ENCODE assay signal across 9 cellular contexts in genomic region chr19:40279120-40279551, GRCh38. TPM values are rescaled to one million over a fixed set of nuclear protein-coding genes. Genes with fewer than 3 reads are reported as not detected.
A peak's percentile ranks its signal among the peaks of the same experiment; 100 is the strongest.
DNase-seq lines count a peak whose midpoint lies in the region; ATAC-seq and TF ChIP-seq lines count a peak whose summit lies in the region.
"Had no signal": no experiment of that assay in that cellular context is flagged by ENCODE, and none has a peak within 500 bp of the region (broad histone marks: within the 10 kb centered on the region; RNA-seq: fewer than 3 reads in every experiment).

No MANE protein-coding gene starts in this region.

- no peaks in the 10 kb centered on the region for H3K9me3 Mint-ChIP-seq in natural killer cell
- H3K9me3 Mint-ChIP-seq in activated CD4-positive, alpha-beta T cell treated with anti-CD3 and anti-CD28 coated beads, Interleukin-2, amount 10 ng/mL, durations not matched to agents 24 days and 14 days = no peaks in the 10 kb centered on the region
- H3K9me3 Mint-ChIP-seq: activated naive CD4-positive, alpha-beta T cell treated with anti-CD3 and anti-CD28 coated beads, Interleukin-2, amount 50 U/mL, for 24 hours had no signal

- no peaks in the 10 kb centered on the region for H3K27me3 ChIP-seq in adrenal gland
- H3K27me3 ChIP-seq in foreskin keratinocyte = no peaks in the 10 kb centered on the region
- H3K27me3 ChIP-seq in tibial artery = no peaks in the 10 kb centered on the region
- no peaks in the 10 kb centered on the region for H3K27me3 ChIP-seq in MG63

- no peak for TF ChIP-seq CTCF in adrenal gland (IDR thresholded peaks at IDR 0.05)
- TF ChIP-seq CTCF in foreskin keratinocyte (conservative IDR thresholded peaks at IDR 0.05) = no peak
- TF ChIP-seq CTCF in natural killer cell (IDR thresholded peaks at IDR 0.05) = no peak
- no peak for TF ChIP-seq CTCF in tibial artery (IDR thresholded peaks at IDR 0.05)

- H3K27ac Mint-ChIP-seq in natural killer cell = peak overlapping the region; percentile 99
- no peak overlapping the region for H3K27ac Mint-ChIP-seq in activated CD4-positive, alpha-beta T cell treated with anti-CD3 and anti-CD28 coated beads, Interleukin-2, amount 10 ng/mL, durations not matched to agents 24 days and 14 days

- peaks cover 51 to 80% of the 10 kb centered on the region in 2 donors for H3K4me1 Mint-ChIP-seq in natural killer cell
- peaks cover 51% of the 10 kb centered on the region for H3K4me1 Mint-ChIP-seq in activated CD4-positive, alpha-beta T cell treated with anti-CD3 and anti-CD28 coated beads, Interleukin-2, amount 10 ng/mL, durations not matched to agents 24 days and 14 days

- H3K36me3 Mint-ChIP-seq in natural killer cell = no peaks in the 10 kb centered on the region
- H3K36me3 Mint-ChIP-seq in activated CD4-positive, alpha-beta T cell treated with anti-CD3 and anti-CD28 coated beads, Interleukin-2, amount 10 ng/mL, durations not matched to agents 24 days and 14 days (ENCODE audit: low read depth) = peaks cover 8% of the 10 kb centered on the region
- H3K36me3 Mint-ChIP-seq: activated naive CD4-positive, alpha-beta T cell treated with anti-CD3 and anti-CD28 coated beads, Interleukin-2, amount 50 U/mL, for 24 hours had no signal

- intact Hi-C loops in adrenal gland (cut with DNase I) (no loop called here), natural killer cell (cut with micrococcal nuclease) (no loop called here), tibial artery (cut with DNase I; ENCODE audit: low total_unique reads) (no loop called here)
- intact Hi-C loops in activated CD4-positive, alpha-beta T cell treated with anti-CD3 and anti-CD28 coated beads, Interleukin-2, amount 10 ng/mL, durations not matched to agents 24 days and 14 days (cut with micrococcal nuclease) = no loop called here

- H3K9me3 ChIP-seq in adrenal gland (replicated peaks in 1 of 3) (no peaks in the 10 kb centered on the region), tibial artery (no peaks in the 10 kb centered on the region), MG63 (no peaks in the 10 kb centered on the region)

- DNase-seq in adrenal gland (no peak), foreskin keratinocyte (no peak), natural killer cell (no peak), tibial artery (peak; percentile 54 to 76), MG63 (no peak)
- DNase-seq in stimulated activated CD8-positive, alpha-beta memory T cell treated with anti-CD3 and anti-CD28 coated beads, Interleukin-4, amount 100 ng/mL, for 48 hours = no peak
- DNase-seq in activated CD4-positive, alpha-beta T cell treated with anti-CD3 and anti-CD28 coated beads, Interleukin-2, amount 10 ng/mL, durations not matched to agents 24 days and 14 days = no peak

- peak overlapping the region in 1 of 4 donors; percentile 6 for H3K4me3 ChIP-seq in adrenal gland
- peak overlapping the region; percentile 11 to 36 for H3K4me3 ChIP-seq in tibial artery
- no peak overlapping the region for H3K4me3 ChIP-seq in MG63

- H3K4me3 Mint-ChIP-seq in natural killer cell = no peak overlapping the region
- no peak overlapping the region for H3K4me3 Mint-ChIP-seq in activated CD4-positive, alpha-beta T cell treated with anti-CD3 and anti-CD28 coated beads, Interleukin-2, amount 10 ng/mL, durations not matched to agents 24 days and 14 days

- ATAC-seq in foreskin keratinocyte = peak; percentile 6
- peak in 1 of 3 donors; percentile 22 for ATAC-seq in natural killer cell
- no peak for ATAC-seq in HG03175 (IDR thresholded peaks at IDR 0.05; ENCODE audit: unreplicated experiment)

- H3K4me1 ChIP-seq in adrenal gland (replicated peaks in 1 of 2) = peaks cover 41 to 88% of the 10 kb centered on the region in 2 donors
- peaks cover 14% of the 10 kb centered on the region for H3K4me1 ChIP-seq in foreskin keratinocyte
- peaks cover 0 to 79% (median 67%) of the 10 kb centered on the region in 4 donors for H3K4me1 ChIP-seq in tibial artery

- no peaks in the 10 kb centered on the region for H3K27me3 Mint-ChIP-seq in natural killer cell (ENCODE audit: low read depth in 2 of 2)
- no peaks in the 10 kb centered on the region for H3K27me3 Mint-ChIP-seq in activated CD4-positive, alpha-beta T cell treated with anti-CD3 and anti-CD28 coated beads, Interleukin-2, amount 10 ng/mL, durations not matched to agents 24 days and 14 days
- H3K27me3 Mint-ChIP-seq: activated naive CD4-positive, alpha-beta T cell treated with anti-CD3 and anti-CD28 coated beads, Interleukin-2, amount 50 U/mL, for 24 hours had no signal

- WGBS in adrenal gland, 4 donors = 53 to 62% (median 60%) methylated on average over 7 to 15 of the region's 15 CpGs

- H3K27ac ChIP-seq in adrenal gland (peak overlapping the region in 3 of 5 donors; percentile 7 to 95 (median 32)), foreskin keratinocyte (no peak overlapping the region), tibial artery (peak overlapping the region; percentile 51 to 58)

- TF ChIP-seq POLR2A in adrenal gland (IDR thresholded peaks at IDR 0.05) = no peak

- H3K36me3 ChIP-seq in adrenal gland (replicated peaks in 1 of 2) (no peaks in the 10 kb centered on the region), tibial artery (peaks cover 0 to 7% (median 0%) of the 10 kb centered on the region in 3 donors), MG63 (peaks cover 25% of the 10 kb centered on the region)

RNA-seq across cellular contexts. Expression of gene AKT2, which starts 6.0 kb away (rescaled TPM):
- total RNA-seq in adrenal gland (100 to 1,000 TPM in 5 of 8 donors, 10 to 100 TPM in 3; 49.2 to 195 (median 128) TPM), foreskin keratinocyte (110 and 111 TPM in 2 replicates), natural killer cell (100 to 1,000 TPM; 234 to 292 (median 261) TPM)
- polyA plus RNA-seq in adrenal gland (100 to 1,000 TPM in 2 of 3 donors, 10 to 100 TPM in 1; 72.9 to 123 (median 107) TPM), foreskin keratinocyte (81.6 and 89.1 TPM in 2 replicates)
- 160 and 163 TPM in 2 replicates for total RNA-seq in activated CD4-positive, alpha-beta T cell treated with anti-CD3 and anti-CD28 coated beads, Interleukin-2, amount 10 ng/mL, durations not matched to agents 24 days and 14 days
- total RNA-seq in MG63 (2014; rRNA removed; shearing (Covaris generic); ENCODE audit: low replicate concordance) = 104 and 131 TPM in 2 replicates

RNA-seq across cellular contexts. Expression of gene CCNP, which starts 52.6 kb away (rescaled TPM):
- total RNA-seq in adrenal gland (1 to 10 TPM in 4 of 8 donors, under 1 TPM in 1, not detected in 3; 0.27 to 3.0 (median 1.3) TPM), foreskin keratinocyte (0.11 and 0.24 TPM in 2 replicates), natural killer cell (1 to 10 TPM; 1.2 to 1.8 (median 1.2) TPM)
- polyA plus RNA-seq in adrenal gland (1 to 10 TPM in 1 of 3 donors, under 1 TPM in 1, not detected in 1; 0.72 to 1.0 TPM), foreskin keratinocyte (0.29 and 0.38 TPM in 2 replicates)
- 0.19 and 0.28 TPM in 2 replicates for total RNA-seq in activated CD4-positive, alpha-beta T cell treated with anti-CD3 and anti-CD28 coated beads, Interleukin-2, amount 10 ng/mL, durations not matched to agents 24 days and 14 days
- not detected in 2 replicates for total RNA-seq in MG63 (2014; rRNA removed; shearing (Covaris generic); ENCODE audit: low replicate concordance)

Comparison
In these comparisons a context has a peak if more than half of its experiments do, and no peak if none do; other contexts are left out.
1. DNase-seq: peak in tibial artery (2 of 2); none in adrenal gland (0 of 7), foreskin keratinocyte (0 of 2), natural killer cell (single experiment), stimulated activated CD8-positive, alpha-beta memory T cell treated with anti-CD3 and anti-CD28 coated beads, Interleukin-4, amount 100 ng/mL, for 48 hours (single experiment), activated CD4-positive, alpha-beta T cell treated with anti-CD3 and anti-CD28 coated beads, Interleukin-2, amount 10 ng/mL, durations not matched to agents 24 days and 14 days (single experiment) and MG63 (single experiment).